ENCODE assay signal across 16 cellular contexts in genomic region chr5:179839328-179840256, GRCh38. TPM values are rescaled to one million over a fixed set of nuclear protein-coding genes. Genes with fewer than 3 reads are reported as not detected.
DNase-seq lines count a peak whose midpoint lies in the region; ATAC-seq and TF ChIP-seq lines count a peak whose summit lies in the region.
"Had no signal": no experiment of that assay in that cellular context is flagged by ENCODE, and none has a peak within 500 bp of the region (broad histone marks: within the 10 kb centered on the region; RNA-seq: fewer than 3 reads in every experiment).

No MANE protein-coding gene starts in this region.

- 0 out of 3 replicates have a peak, but pooled peaks have one; percentile 9 for ATAC-seq in GM23338
- ATAC-seq in omental fat pad (ENCODE audit: low FRiP score), result no peak
- ATAC-seq in HG02970 (IDR thresholded peaks at IDR 0.05; ENCODE audit: low FRiP score, unreplicated experiment), result no peak
- ATAC-seq: activated T-cell treated with anti-CD3 and anti-CD28 coated beads, Interleukin-2, amount 50 U/mL, for 72 hours had no signal

- H4K20me1 ChIP-seq in GM23338 (replicated peaks; ENCODE audit: insufficient read depth) (0 out of 2 replicates have a peak, but pooled peaks cover 2% of the 10 kb centered on the region), SK-N-SH (ENCODE audit: insufficient read depth) (peaks cover 14% of the 10 kb centered on the region; the same call in 1 of the 2 replicates)

- H3K9me3 ChIP-seq in SK-N-SH (no peaks in the 10 kb centered on the region), prostate gland (no peaks in the 10 kb centered on the region)
- H3K9me3 ChIP-seq: thoracic aorta had no signal

- peaks cover 12% of the 10 kb centered on the region; the same call in 1 of the 2 replicates for H3F3A ChIP-seq in GM23338 (replicated peaks; ENCODE audit: low read depth)
- H3F3A ChIP-seq in SK-N-SH (replicated peaks; ENCODE audit: insufficient read depth), result peaks cover 30% of the 10 kb centered on the region

- POLR2A ChIA-PET in SK-N-SH (lab: Yijun Ruan, JAX), result no interaction called here

- peak overlapping the region; percentile 40 for H3K27ac Mint-ChIP-seq in GM23338
- H3K27ac Mint-ChIP-seq: activated T-cell treated with anti-CD3 and anti-CD28 coated beads, Interleukin-2, amount 50 U/mL, for 72 hours had no signal

- intact Hi-C loops in prostate gland (cut with DNase I), result no loop called here

- no peak overlapping the region for H3K9ac ChIP-seq in SK-N-SH

- no peak for DNase-seq in GM23338 (ENCODE audit: low spot score)
- no peak for DNase-seq in SK-N-SH
- DNase-seq in foreskin fibroblast, result peak; percentile 30 to 57
- DNase-seq in omental fat pad (ENCODE audit: low spot score), result peak; percentile 22
- DNase-seq in prostate gland (ENCODE audit: low spot score), result no peak
- no peak for DNase-seq in NCI-H1048 (lab: John Stamatoyannopoulos, UW)
- DNase-seq in inferior parietal cortex (ENCODE audit: extremely low spot score), result no peak
- DNase-seq: activated CD4-positive, alpha-beta T cell treated with anti-CD3 and anti-CD28 coated beads for 1 hour; activated T-cell treated with anti-CD3 and anti-CD28 coated beads, Interleukin-2, amount 50 U/mL, for 72 hours; erythroblast; Kasumi-1; NCI-H187 had no signal

- H3K79me2 ChIP-seq in GM23338 (replicated peaks; ENCODE audit: insufficient read depth), result no peaks in the 10 kb centered on the region
- no peaks in the 10 kb centered on the region for H3K79me2 ChIP-seq in SK-N-SH (ENCODE audit: insufficient read depth)

- TF ChIP-seq POLR2A in prostate gland (IDR thresholded peaks at IDR 0.05), result no peak

- no peak overlapping the region for H3K4me3 Mint-ChIP-seq in GM23338
- H3K4me3 Mint-ChIP-seq: activated T-cell treated with anti-CD3 and anti-CD28 coated beads, Interleukin-2, amount 50 U/mL, for 72 hours had no signal

- no peaks in the 10 kb centered on the region for H3K27me3 ChIP-seq in GM23338 (ENCODE audit: insufficient read depth)
- H3K27me3 ChIP-seq in SK-N-SH (ENCODE audit: insufficient read depth), result no peaks in the 10 kb centered on the region
- H3K27me3 ChIP-seq in prostate gland (replicated peaks; ENCODE audit: insufficient read depth), result no peaks in the 10 kb centered on the region
- H3K27me3 ChIP-seq: cardiac muscle cell had no signal

- H3K36me3 ChIP-seq in GM23338 (ENCODE audit: insufficient read depth) (peaks cover 9% of the 10 kb centered on the region), SK-N-SH (replicated peaks in 1 of 2; ENCODE audit: control insufficient read depth in 1 of 2, insufficient read depth in 2 of 2, low read length in 1 of 2) (peaks cover 23 to 25% of the 10 kb centered on the region in 2 experiments), prostate gland (peaks cover 8 to 21% of the 10 kb centered on the region in 2 donors)

- no peak for TF ChIP-seq EP300 in SK-N-SH (IDR thresholded peaks at IDR 0.05; ENCODE audit: borderline replicate concordance in 1 of 2, low read depth in 1 of 2, low read length in 1 of 2)

- CTCF ChIA-PET in SK-N-SH (lab: Yijun Ruan, JAX), result interaction anchor here (1.0 kb wide), 1 partner anchor 21 kb away, joined by 4 read pairs; no protein-coding TSS in a partner anchor

- H2AFZ ChIP-seq in GM23338, result no peak overlapping the region
- H2AFZ ChIP-seq in SK-N-SH (ENCODE audit: low read depth), result no peak overlapping the region

- TF ChIP-seq RAD21 in SK-N-SH (IDR thresholded peaks at IDR 0.05; ENCODE audit: low read length), result no peak

- H3K9me3 Mint-ChIP-seq in GM23338, result peaks cover 14% of the 10 kb centered on the region
- H3K9me3 Mint-ChIP-seq: activated T-cell treated with anti-CD3 and anti-CD28 coated beads, Interleukin-2, amount 50 U/mL, for 72 hours had no signal

- 88% methylated on average over 11 of the region's 16 CpGs for WGBS in SK-N-SH (ENCODE audit: low lambda C conversion rate)
- WGBS in prostate gland, result 83% methylated on average over 16 of the region's 16 CpGs

- H3K4me2 ChIP-seq in GM23338 (no peak overlapping the region), SK-N-SH (no peak overlapping the region)

- H3K4me3 ChIP-seq in GM23338 (no peak overlapping the region), SK-N-SH (ENCODE audit: low read depth in 2 of 2, low read length in 1 of 2) (no peak overlapping the region), foreskin fibroblast (ENCODE audit: low read depth in 1 of 2, low read length in 2 of 2) (no peak overlapping the region), prostate gland (no peak overlapping the region)
- H3K4me3 ChIP-seq: cardiac muscle cell, skin epidermis, thoracic aorta had no signal

- H3K9me2 ChIP-seq in GM23338 (ENCODE audit: insufficient read depth) (no peaks in the 10 kb centered on the region), SK-N-SH (no peaks in the 10 kb centered on the region)

- no peaks in the 10 kb centered on the region for H3K4me1 Mint-ChIP-seq in GM23338

- peak overlapping the region; percentile 84 for H3K27ac ChIP-seq in GM23338 (ENCODE audit: low read depth)
- H3K27ac ChIP-seq in SK-N-SH (ENCODE audit: low read depth in 2 of 2, low read length in 1 of 2), result no peak overlapping the region
- no peak overlapping the region for H3K27ac ChIP-seq in prostate gland
- H3K27ac ChIP-seq: cardiac muscle cell, skin epidermis, thoracic aorta had no signal

- H3K36me3 Mint-ChIP-seq in GM23338 (ENCODE audit: low read depth), result peaks cover 87% of the 10 kb centered on the region

- TF ChIP-seq CTCF in GM23338 (conservative IDR thresholded peaks at IDR 0.05; ENCODE audit: low read depth in 2 of 2) (no peak), SK-N-SH (IDR thresholded peaks at IDR 0.05) (no peak), foreskin fibroblast (IDR thresholded peaks at IDR 0.05; ENCODE audit: low read depth, low read length) (no peak), omental fat pad (IDR thresholded peaks at IDR 0.05) (no peak), prostate gland (IDR thresholded peaks at IDR 0.05) (no peak)

- H3K4me1 ChIP-seq in GM23338 (ENCODE audit: insufficient read depth) (no peaks in the 10 kb centered on the region), SK-N-SH (ENCODE audit: control insufficient read depth in 1 of 2, insufficient read depth in 2 of 2, low read depth in 1 of 2, low read length in 1 of 2) (no peaks in the 10 kb centered on the region; a peak in 1 of 4 replicates), prostate gland (replicated peaks) (no peaks in the 10 kb centered on the region)

- peaks cover 26% of the 10 kb centered on the region for H3K27me3 Mint-ChIP-seq in GM23338 (ENCODE audit: insufficient read depth, low read depth, poor library complexity)

TF ChIP-seq in SK-N-SH, 30 proteins besides CTCF, POLR2A, EP300 and RAD21:
- TF ChIP-seq POLR2AphosphoS5 (IDR thresholded peaks at IDR 0.05; ENCODE audit: low read depth, low read length) (peak; percentile 37), GABPA (IDR thresholded peaks at IDR 0.05; ENCODE audit: low read depth) (no peak), ELF1 (IDR thresholded peaks at IDR 0.05) (no peak), FOXJ3 (CRISPR knock-in tag; IDR thresholded peaks at IDR 0.05) (no peak), MXI1 (IDR thresholded peaks at IDR 0.05; ENCODE audit: low read depth, low read length) (no peak), USF1 (IDR thresholded peaks at IDR 0.05; ENCODE audit: borderline replicate concordance, low read depth) (no peak), YY1 (IDR thresholded peaks at IDR 0.05; ENCODE audit: low read depth) (no peak), NRF1 (IDR thresholded peaks at IDR 0.05; ENCODE audit: low read depth, low read length) (no peak)

RNA-seq across cellular contexts. Expression of gene SQSTM1, which starts 18.9 kb away (rescaled TPM):
- 83.6 and 92.6 TPM in 2 replicates for total RNA-seq in GM23338 (2014; rRNA removed; shearing (Covaris generic))
- polyA plus RNA-seq in GM23338 (2016; fragmentation: Nextera tagmentation; extraction: Ambion mirVana), result 52.5 and 58.0 TPM in 2 replicates
- polyA plus RNA-seq in SK-N-SH (2012; rRNA removed), result 181 and 185 TPM in 2 replicates
- 98.5 and 121 TPM in 2 replicates for polyA plus RNA-seq in SK-N-SH (2012; cell fraction: cytosol; rRNA removed)
- 413 and 442 TPM in 2 replicates for polyA plus RNA-seq in SK-N-SH (2012; cell fraction: nucleus; rRNA removed)
- 100 to 1,000 TPM; 400 to 762 (median 566) TPM for total RNA-seq in omental fat pad
- 100 to 1,000 TPM; 377 to 527 TPM for total RNA-seq in prostate gland

RNA-seq across cellular contexts. Expression of gene MRNIP, which starts 19.0 kb away (rescaled TPM):
- total RNA-seq in GM23338 (2014; rRNA removed; shearing (Covaris generic)), result 29.4 and 34.4 TPM in 2 replicates
- polyA plus RNA-seq in GM23338 (2016; fragmentation: Nextera tagmentation; extraction: Ambion mirVana), result 18.0 and 18.2 TPM in 2 replicates
- 32.8 and 34.9 TPM in 2 replicates for polyA plus RNA-seq in SK-N-SH (2012; rRNA removed)
- polyA plus RNA-seq in SK-N-SH (2012; cell fraction: cytosol; rRNA removed), result 12.4 and 13.7 TPM in 2 replicates
- 283 and 329 TPM in 2 replicates for polyA plus RNA-seq in SK-N-SH (2012; cell fraction: nucleus; rRNA removed)
- 10 to 100 TPM; 15.3 to 26.8 (median 17.7) TPM for total RNA-seq in omental fat pad
- total RNA-seq in prostate gland, result 10 to 100 TPM; 30.0 to 55.2 TPM

RNA-seq across cellular contexts. Expression of gene MGAT4B, which starts 32.9 kb away (rescaled TPM):
- total RNA-seq in GM23338 (2014; rRNA removed; shearing (Covaris generic)), result 101 and 102 TPM in 2 replicates
- polyA plus RNA-seq in GM23338 (2016; fragmentation: Nextera tagmentation; extraction: Ambion mirVana) (32.3 and 37.7 TPM in 2 replicates), SK-N-SH (2012; rRNA removed) (174 and 190 TPM in 2 replicates)
- 120 and 170 TPM in 2 replicates for polyA plus RNA-seq in SK-N-SH (2012; cell fraction: cytosol; rRNA removed)
- polyA plus RNA-seq in SK-N-SH (2012; cell fraction: nucleus; rRNA removed), result 434 and 545 TPM in 2 replicates
- total RNA-seq in omental fat pad (10 to 100 TPM; 67.6 to 90.1 (median 73.9) TPM), prostate gland (100 to 1,000 TPM in 1 of 2 donors, 10 to 100 TPM in 1; 82.7 to 142 TPM)

RNA-seq across cellular contexts. Expression of gene LTC4S, which starts 45.8 kb away (rescaled TPM):
- total RNA-seq in GM23338 (2014; rRNA removed; shearing (Covaris generic)), result 1.2 and 10.1 TPM in 2 replicates
- polyA plus RNA-seq in GM23338 (2016; fragmentation: Nextera tagmentation; extraction: Ambion mirVana), result 4.0 and 5.8 TPM in 2 replicates
- polyA plus RNA-seq in SK-N-SH (2012; rRNA removed), result 0.34 and 0.43 TPM in 2 replicates
- 0.14 TPM in 1 of 2 replicates, not detected in the other for polyA plus RNA-seq in SK-N-SH (2012; cell fraction: cytosol; rRNA removed)
- 0.67 and 0.75 TPM in 2 replicates for polyA plus RNA-seq in SK-N-SH (2012; cell fraction: nucleus; rRNA removed)
- total RNA-seq in omental fat pad, result 10 to 100 TPM in 2 of 4 donors, 1 to 10 TPM in 2; 7.1 to 15.1 (median 12.0) TPM
- 1 to 10 TPM; 7.8 to 8.2 TPM for total RNA-seq in prostate gland

Comparison
In these comparisons a context has a peak if more than half of its experiments do, and no peak if none do; other contexts are left out.
1. DNase-seq: peak in foreskin fibroblast (2 of 2) and omental fat pad (single experiment); none in GM23338 (single experiment), SK-N-SH (single experiment), prostate gland (single experiment), NCI-H1048 (single experiment) and inferior parietal cortex (single experiment).